ENCODE assay signal across 23 cellular contexts in genomic region chr3:138362536-138362935, GRCh38. TPM values are rescaled to one million over a fixed set of nuclear protein-coding genes. Genes with fewer than 3 reads are reported as not detected.
A peak's percentile ranks its signal among the peaks of the same experiment; 100 is the strongest.
DNase-seq lines count a peak whose midpoint lies in the region; TF ChIP-seq lines count a peak whose summit lies in the region.
"Had no signal": no experiment of that assay in that cellular context is flagged by ENCODE, and none has a peak within 500 bp of the region (broad histone marks: within the 10 kb centered on the region; RNA-seq: fewer than 3 reads in every experiment).

No MANE protein-coding gene starts in this region.

- H3K27ac Mint-ChIP-seq in chondrocyte (ENCODE audit: unreplicated experiment) = peak overlapping the region; percentile 5
- peak overlapping the region; percentile 69 for H3K27ac Mint-ChIP-seq in nephron progenitor cell
- no peak overlapping the region for H3K27ac Mint-ChIP-seq in endodermal cell
- H3K27ac Mint-ChIP-seq: activated CD8-positive, alpha-beta T cell treated with anti-CD3 and anti-CD28 coated beads for 36 hours; CD4-positive, alpha-beta T cell; memory B cell had no signal

- H3K9ac ChIP-seq in BLaER1 (no peak overlapping the region), endodermal cell (ENCODE audit: extremely low read depth, low read length, poor library complexity, severe bottlenecking) (no peak overlapping the region), trophoblast cell (ENCODE audit: low read length) (no peak overlapping the region)

- H3K27ac ChIP-seq in BLaER1 (no peak overlapping the region), endodermal cell (ENCODE audit: low read depth, low read length) (no peak overlapping the region), trophoblast cell (ENCODE audit: low read depth, low read length) (no peak overlapping the region)

- no peak overlapping the region for H3K14ac ChIP-seq in trophoblast cell (ENCODE audit: low read length)

- H3K23ac ChIP-seq in trophoblast cell (ENCODE audit: low read length) = no peak overlapping the region

- no peak overlapping the region for H4K12ac ChIP-seq in trophoblast cell (ENCODE audit: low read depth, low read length)

- H2BK12ac ChIP-seq in trophoblast cell (ENCODE audit: low read length) = no peak overlapping the region

- H3K9me3 ChIP-seq in BLaER1 = no peaks in the 10 kb centered on the region
- H3K9me3 ChIP-seq in endodermal cell (ENCODE audit: control insufficient read depth, low read length) = no peaks in the 10 kb centered on the region
- no peaks in the 10 kb centered on the region for H3K9me3 ChIP-seq in trophoblast cell (ENCODE audit: insufficient read depth, low read depth, low read length)
- H3K9me3 ChIP-seq: breast epithelium, thyroid gland had no signal

- no peak overlapping the region for H2BK5ac ChIP-seq in trophoblast cell (ENCODE audit: low read depth, low read length, poor library complexity)

- H3K27me3 ChIP-seq in BLaER1 = no peaks in the 10 kb centered on the region
- no peaks in the 10 kb centered on the region for H3K27me3 ChIP-seq in endodermal cell (ENCODE audit: control insufficient read depth, insufficient read depth, low read length, poor library complexity, severe bottlenecking)
- no peaks in the 10 kb centered on the region for H3K27me3 ChIP-seq in trophoblast cell (ENCODE audit: insufficient read depth, low read length)
- H3K27me3 ChIP-seq: thyroid gland had no signal

- no peak overlapping the region for H4K8ac ChIP-seq in trophoblast cell (ENCODE audit: low read depth, low read length)

- WGBS in endodermal cell (ENCODE audit: insufficient coverage in 1 of 2, insufficient read length in 1 of 2), 2 experiments = 87 to 95% methylated on average over 7 of the region's 7 CpGs
- WGBS in trophoblast cell (ENCODE audit: extremely low coverage, insufficient coverage, insufficient read length) = no CpG with 5 or more reads among the region's 7 CpGs

- H2AFZ ChIP-seq in trophoblast cell (ENCODE audit: insufficient read depth, low read length, poor library complexity) = no peak overlapping the region

- no peak overlapping the region for H2AK5ac ChIP-seq in trophoblast cell (ENCODE audit: low read length)

- no peaks in the 10 kb centered on the region for H3K79me1 ChIP-seq in trophoblast cell (ENCODE audit: low read length)

- H4K20me1 ChIP-seq in BLaER1 = no peaks in the 10 kb centered on the region

- TF ChIP-seq CTCF in chondrocyte (IDR thresholded peaks at IDR 0.05) (no peak), nephron progenitor cell (IDR thresholded peaks at IDR 0.05) (no peak), endodermal cell (conservative IDR thresholded peaks at IDR 0.05) (no peak)

- DNase-seq in GM03348 (ENCODE audit: low spot score) = peak; percentile 69
- no peak for DNase-seq in chondrocyte (ENCODE audit: low spot score)
- DNase-seq in nephron progenitor cell = no peak
- no peak for DNase-seq in SIG-M5 (lab: John Stamatoyannopoulos, UW)
- DNase-seq in endodermal cell = no peak
- no peak for DNase-seq in trophoblast cell
- DNase-seq: activated CD4-positive, CD25-positive, alpha-beta regulatory T cell treated with anti-CD3 and anti-CD28 coated beads, Interleukin-2, amount 50 U/mL, for 72 hours; activated CD8-positive, alpha-beta T cell treated with anti-CD3 and anti-CD28 coated beads for 36 hours; activated naive CD4-positive, alpha-beta T cell; CD4-positive, alpha-beta T cell; dermis blood vessel endothelial cell; kidney glomerular epithelial cell; NCI-H1092 treated with DMSO at 0.1 percent for 48 hours; NCI-H2029; NCI-H774; stimulated activated naive CD8-positive, alpha-beta T cell treated with anti-CD3 and anti-CD28 coated beads, Interleukin-15, Interleukin-2, amounts not matched to agents 100 U/mL and 50 U/mL, for 24 hours; thyroid gland had no signal

- peaks cover 32% of the 10 kb centered on the region for H3K4me1 Mint-ChIP-seq in chondrocyte (ENCODE audit: low read depth)
- peaks cover 46% of the 10 kb centered on the region for H3K4me1 Mint-ChIP-seq in nephron progenitor cell
- H3K4me1 Mint-ChIP-seq in endodermal cell = peaks cover 2% of the 10 kb centered on the region
- H3K4me1 Mint-ChIP-seq: memory B cell had no signal

- H3K4me3 Mint-ChIP-seq in chondrocyte (ENCODE audit: unreplicated experiment) = no peak overlapping the region
- no peak overlapping the region for H3K4me3 Mint-ChIP-seq in nephron progenitor cell
- H3K4me3 Mint-ChIP-seq in endodermal cell = no peak overlapping the region
- H3K4me3 Mint-ChIP-seq: activated CD8-positive, alpha-beta T cell treated with anti-CD3 and anti-CD28 coated beads for 36 hours; CD4-positive, alpha-beta T cell; memory B cell had no signal

- H3K79me2 ChIP-seq in trophoblast cell (ENCODE audit: control insufficient read depth, insufficient read depth, low read length, poor library complexity) = peaks cover 1% of the 10 kb centered on the region

- H3K27me3 Mint-ChIP-seq in chondrocyte (ENCODE audit: low read depth) (no peaks in the 10 kb centered on the region), nephron progenitor cell (ENCODE audit: low read depth, poor library complexity) (no peaks in the 10 kb centered on the region), endodermal cell (ENCODE audit: insufficient read depth) (no peaks in the 10 kb centered on the region)
- H3K27me3 Mint-ChIP-seq: activated CD8-positive, alpha-beta T cell treated with anti-CD3 and anti-CD28 coated beads for 36 hours had no signal

- H3K9me3 Mint-ChIP-seq in chondrocyte (ENCODE audit: low read depth) (no peaks in the 10 kb centered on the region), nephron progenitor cell (no peaks in the 10 kb centered on the region), endodermal cell (no peaks in the 10 kb centered on the region)
- H3K9me3 Mint-ChIP-seq: activated CD8-positive, alpha-beta T cell treated with anti-CD3 and anti-CD28 coated beads for 36 hours; CD4-positive, alpha-beta T cell; memory B cell had no signal

- H4K91ac ChIP-seq in trophoblast cell (ENCODE audit: low read depth, low read length) = no peak overlapping the region

- H3K4me3 ChIP-seq in BLaER1 (no peak overlapping the region), endodermal cell (ENCODE audit: low read length) (no peak overlapping the region), trophoblast cell (ENCODE audit: low read depth, low read length) (no peak overlapping the region)
- H3K4me3 ChIP-seq: breast epithelium, thyroid gland had no signal

- H3K36me3 Mint-ChIP-seq in chondrocyte (ENCODE audit: low read depth) (no peaks in the 10 kb centered on the region), nephron progenitor cell (ENCODE audit: low read depth) (no peaks in the 10 kb centered on the region), endodermal cell (ENCODE audit: low read depth) (no peaks in the 10 kb centered on the region)
- H3K36me3 Mint-ChIP-seq: memory B cell had no signal

- H3K4me2 ChIP-seq in BLaER1 (peak overlapping the region; percentile 77; the same call in 1 of the 2 replicates), trophoblast cell (ENCODE audit: low read length) (no peak overlapping the region)

- no peaks in the 10 kb centered on the region for H3K36me3 ChIP-seq in BLaER1
- H3K36me3 ChIP-seq in endodermal cell (ENCODE audit: control insufficient read depth, insufficient read depth, low read length) = no peaks in the 10 kb centered on the region
- peaks cover 0 to 4% of the 10 kb centered on the region in 2 experiments for H3K36me3 ChIP-seq in trophoblast cell (ENCODE audit: control insufficient read depth in 1 of 2, insufficient read depth in 2 of 2, low read length in 2 of 2)
- H3K36me3 ChIP-seq: breast epithelium, thyroid gland had no signal

- no peak overlapping the region for H3K18ac ChIP-seq in trophoblast cell (ENCODE audit: low read length)

- peaks cover 17% of the 10 kb centered on the region for H3K4me1 ChIP-seq in BLaER1
- H3K4me1 ChIP-seq in endodermal cell (ENCODE audit: control insufficient read depth, insufficient read depth, low read length) = no peaks in the 10 kb centered on the region
- H3K4me1 ChIP-seq in trophoblast cell (ENCODE audit: control insufficient read depth in 1 of 2, insufficient read depth in 2 of 2, low read length in 2 of 2) = no peaks in the 10 kb centered on the region

- H2BK120ac ChIP-seq in trophoblast cell (ENCODE audit: insufficient read depth, low read length, poor library complexity) = no peak overlapping the region

- H3K4ac ChIP-seq in trophoblast cell (ENCODE audit: low read depth, low read length) = no peak overlapping the region

RNA-seq across cellular contexts. Expression of gene MRAS, which starts 14.2 kb away (rescaled TPM):
- total RNA-seq in chondrocyte (64.6 to 75.8 TPM (median 68.4 TPM) in 3 replicates), endodermal cell (10 to 100 TPM; 12.8 to 16.1 TPM)
- polyA plus RNA-seq in endodermal cell (2013, experiment 1 of 2) = 24.2 TPM
- 24.6 TPM for polyA plus RNA-seq in endodermal cell (2013, experiment 2 of 2)
- 22.2 and 22.6 TPM in 2 replicates for polyA plus RNA-seq in trophoblast cell (2013)
- total RNA-seq: OCI-LY7 had no signal

RNA-seq across cellular contexts. Expression of gene NME9, which starts 32.9 kb away (rescaled TPM):
- not detected in 3 replicates for total RNA-seq in chondrocyte
- 1 to 10 TPM in 1 of 2 donors, under 1 TPM in 1; 0.40 to 1.3 TPM for total RNA-seq in endodermal cell
- polyA plus RNA-seq in endodermal cell (2013, experiment 1 of 2) = 0.68 TPM
- 0.83 TPM for polyA plus RNA-seq in endodermal cell (2013, experiment 2 of 2)
- 0.15 and 0.25 TPM in 2 replicates for polyA plus RNA-seq in trophoblast cell (2013)
- total RNA-seq: dermis blood vessel endothelial cell, endothelial cell of umbilical vein, myocyte, OCI-LY7 had no signal
